In genomic region chr2:240567137-240567871, GRCh38 we compare ENCODE assay signal across 8 cellular contexts. TPM values are rescaled to one million over a fixed set of nuclear protein-coding genes. Genes with fewer than 3 reads are reported as not detected.
DNase-seq lines count a peak whose midpoint lies in the region; ATAC-seq, FAIRE-seq and TF ChIP-seq lines count a peak whose summit lies in the region.

No MANE protein-coding gene starts in this region.

- ATAC-seq in GM12878: peak; percentile 6; the same call in 2 of the 3 replicates
- no peak for ATAC-seq in stimulated activated naive CD8-positive, alpha-beta T cell treated with anti-CD3 and anti-CD28 coated beads, Interleukin-15, amount 100 ng/mL, for 72 hours
- ATAC-seq in HG03565 (IDR thresholded peaks at IDR 0.05; ENCODE audit: unreplicated experiment): no peak

- no peaks in the 10 kb centered on the region for H3K9me3 Mint-ChIP-seq in stimulated activated naive CD8-positive, alpha-beta T cell treated with anti-CD3 and anti-CD28 coated beads, Interleukin-15, amount 100 ng/mL, for 72 hours

- CTCF ChIA-PET in GM12878 (lab: Yijun Ruan, JAX): interaction anchor here (0.6 to 7.8 kb wide), 6 partner anchors 10 to 58 kb away, joined by 3 to 196 read pairs (median 13); partner anchors contain the start of genes ANKMY1, CAPN10 and GPR35

- no peaks in the 10 kb centered on the region for H3K27me3 Mint-ChIP-seq in stimulated activated naive CD8-positive, alpha-beta T cell treated with anti-CD3 and anti-CD28 coated beads, Interleukin-15, amount 100 ng/mL, for 72 hours

- H3K27ac Mint-ChIP-seq in stimulated activated naive CD8-positive, alpha-beta T cell treated with anti-CD3 and anti-CD28 coated beads, Interleukin-15, amount 100 ng/mL, for 72 hours: peak overlapping the region; percentile 89 to 97

- BruUV-seq in GM12878 (replicated peaks; lab: Mats Ljungman, UMichigan): no TSS peak

- H3K27me3 ChIP-seq in GM12878 (replicated peaks in 1 of 2; ENCODE audit: control insufficient read depth in 2 of 2, insufficient read depth in 2 of 2, low read length in 1 of 2): no peaks in the 10 kb centered on the region

- in situ Hi-C loops in GM12878 (cut with MboI): no loop called here

- H3K79me2 ChIP-seq in GM12878 (ENCODE audit: control insufficient read depth, insufficient read depth, low read length): peaks cover 45% of the 10 kb centered on the region

- peak overlapping the region; percentile 98 for H3K4me2 ChIP-seq in GM12878 (ENCODE audit: control insufficient read depth, insufficient read depth)

- peak overlapping the region; percentile 59; the same call in 1 of the 2 replicates for H3K9ac ChIP-seq in ES-I3 (ENCODE audit: low read depth, low read length)
- H3K9ac ChIP-seq in GM12878 (ENCODE audit: control insufficient read depth, insufficient read depth, low read length): peak overlapping the region; percentile 75
- peak overlapping the region; percentile 69 to 80 for H3K9ac ChIP-seq in kidney (ENCODE audit: low read length in 2 of 2)

- TF ChIP-seq RAD21 in GM12878 (IDR thresholded peaks at IDR 0.05; ENCODE audit: insufficient read depth, low read depth, low read length): no peak

- H3K4me3 ChIP-seq in GM12878 (peak overlapping the region; percentile 71), kidney (ENCODE audit: low read length in 2 of 2) (peak overlapping the region; percentile 73 to 75)

- DNase-seq in RKO (ENCODE audit: low spot score): peak; percentile 35
- no peak for DNase-seq in GM12878 (ENCODE audit: low read depth, low spot score)
- DNase-seq in kidney: peak; percentile 66
- DNase-seq in stimulated activated naive CD8-positive, alpha-beta T cell treated with anti-CD3 and anti-CD28 coated beads, Interleukin-15, amount 100 ng/mL, for 72 hours: peak; percentile 30 to 51
- no peak for DNase-seq in NCI-H2107 treated with DMSO at 0.1 percent for 48 hours (lab: John Stamatoyannopoulos, UW; ENCODE audit: unreplicated experiment)
- no peak for DNase-seq in NCI-H1048 (lab: John Stamatoyannopoulos, UW)

- SMC1A ChIA-PET in GM12878 (lab: Charles Lee; ENCODE audit: uncharacterized antibody, unreplicated experiment): interaction anchor here (3.4 to 12.1 kb wide), 3 partner anchors 13 to 53 kb away, joined by 20 to 124 read pairs (median 35); partner anchors contain the start of gene CAPN10

- H3K4me1 Mint-ChIP-seq in stimulated activated naive CD8-positive, alpha-beta T cell treated with anti-CD3 and anti-CD28 coated beads, Interleukin-15, amount 100 ng/mL, for 72 hours: peaks cover 85% of the 10 kb centered on the region

- FAIRE-seq in GM12878 (lab: Jason Lieb, UNC) (no peak), kidney (lab: Jason Lieb, UNC) (no peak)

- TF ChIP-seq POLR2A in GM12878 (IDR thresholded peaks at IDR 0.05; ENCODE audit: low read depth, low read length): no peak

- no peak for TF ChIP-seq CTCF in GM12878 (IDR thresholded peaks at IDR 0.05 in 2 of 3, conservative IDR thresholded peaks at IDR 0.05 in 1 of 3; ENCODE audit: control insufficient read depth in 2 of 3, extremely low read depth in 1 of 3, insufficient read depth in 1 of 3, low read depth in 3 of 3, low read length in 3 of 3)
- TF ChIP-seq CTCF in kidney (IDR thresholded peaks at IDR 0.05; ENCODE audit: borderline replicate concordance, extremely low read depth, insufficient read depth): no peak

- peak overlapping the region; percentile 66 for H3K27ac ChIP-seq in GM12878 (ENCODE audit: control insufficient read depth, insufficient read depth)
- peak overlapping the region; percentile 66 to 85 for H3K27ac ChIP-seq in kidney (ENCODE audit: low read depth in 2 of 2, low read length in 2 of 2)

- intact Hi-C loops in GM12878 (cut with micrococcal nuclease; ENCODE audit: unreplicated experiment) (loop anchor here (5.0 kb wide), 1 partner anchor 55 kb away; no protein-coding TSS in a partner anchor), kidney (cut with DNase I) (no loop called here)

- peak overlapping the region; percentile 51; the same call in 1 of the 2 replicates for H2AFZ ChIP-seq in GM12878 (ENCODE audit: control insufficient read depth, low read depth, low read length)

- no peaks in the 10 kb centered on the region for H4K20me1 ChIP-seq in GM12878 (ENCODE audit: control insufficient read depth, insufficient read depth)

- H3K4me1 ChIP-seq in ES-I3 (ENCODE audit: insufficient read depth, low read length): peaks cover 16% of the 10 kb centered on the region; the same call in 1 of the 2 replicates
- H3K4me1 ChIP-seq in GM12878 (ENCODE audit: control insufficient read depth, insufficient read depth, low read length): peaks cover 50% of the 10 kb centered on the region
- H3K4me1 ChIP-seq in kidney (ENCODE audit: control insufficient read depth in 1 of 2, insufficient read depth in 1 of 2, low read depth in 1 of 2, low read length in 2 of 2): peaks cover 24 to 36% of the 10 kb centered on the region in 2 donors

- no peaks in the 10 kb centered on the region for H3K9me3 ChIP-seq in ES-I3 (ENCODE audit: control insufficient read depth, insufficient read depth, low read length)
- no peaks in the 10 kb centered on the region for H3K9me3 ChIP-seq in GM12878 (replicated peaks; ENCODE audit: control insufficient read depth, insufficient read depth, low read length)
- H3K9me3 ChIP-seq in kidney (ENCODE audit: control insufficient read depth in 1 of 2, low read length in 2 of 2): no peaks in the 10 kb centered on the region

- TF ChIP-seq EP300 in GM12878 (IDR thresholded peaks at IDR 0.05; ENCODE audit: borderline replicate concordance in 1 of 2, control insufficient read depth in 1 of 2, low read depth in 2 of 2, low read length in 2 of 2): no peak

- RAD21 ChIA-PET in GM12878 (lab: Charles Lee; ENCODE audit: unreplicated experiment): interaction anchor here (3.6 to 11.7 kb wide), 2 partner anchors 17 to 53 kb away, joined by 29 to 206 read pairs; partner anchors contain the start of gene CAPN10

- peak overlapping the region; percentile 97 to 98 for H3K4me3 Mint-ChIP-seq in stimulated activated naive CD8-positive, alpha-beta T cell treated with anti-CD3 and anti-CD28 coated beads, Interleukin-15, amount 100 ng/mL, for 72 hours

- 6% methylated on average over 26 of the region's 26 CpGs for WGBS in GM12878 (ENCODE audit: insufficient coverage, insufficient replicate concordance, low lambda C conversion rate, missing lambda C conversion rate)

- POLR2A ChIA-PET in GM12878 (lab: Charles Lee): interaction anchor here (3.4 to 7.8 kb wide), 2 partner anchors 13 to 19 kb away, joined by 22 to 233 read pairs; partner anchors contain the start of gene CAPN10

- H3K36me3 ChIP-seq in ES-I3 (ENCODE audit: insufficient read depth, low read length) (no peaks in the 10 kb centered on the region), GM12878 (ENCODE audit: control insufficient read depth in 2 of 2, insufficient read depth in 2 of 2, low read length in 1 of 2) (peaks cover 0 to 4% of the 10 kb centered on the region in 2 experiments; a peak in 2 of 4 replicates), kidney (ENCODE audit: control insufficient read depth in 1 of 2, insufficient read depth in 2 of 2, low read length in 2 of 2) (no peaks in the 10 kb centered on the region)

RNA-seq across cellular contexts. Expression of gene RNPEPL1, which starts 1.0 kb away (rescaled TPM):
- total RNA-seq in GM12878 (2013; cell fraction: nucleolus; rRNA removed): 20.1 and 20.4 TPM in 2 replicates
- total RNA-seq in GM12878 (2014; rRNA removed) (18.1 and 21.6 TPM in 2 replicates), GM12878 (2014; rRNA removed; fragmentation: Illumina TruSeq; extraction: Trizol) (5.4 and 6.2 TPM in 2 replicates), GM12878 (2021) (49.5 and 53.5 TPM in 2 replicates), kidney (77.4 TPM)
- polyA plus RNA-seq in GM12878 (2011; ENCODE audit: low read depth): 13.5 TPM
- polyA plus RNA-seq in GM12878 (2011; rRNA removed) (2.2 and 5.4 TPM in 2 replicates), GM12878 (2014; fragmentation: Illumina TruSeq; extraction: Trizol) (1.1 and 6.7 TPM in 2 replicates), GM12878 (2014; fragmentation: Nextera tagmentation; extraction: Ambion mirVana) (1 to 10 TPM in 1 of 2 experiments, under 1 TPM in 1; 0.24 to 1.2 TPM), GM12878 (2014; rRNA removed) (32.0 and 42.9 TPM in 2 replicates), GM12878 (2016; fragmentation: Nextera tagmentation; extraction: Ambion mirVana) (1 to 10 TPM; 6.9 to 9.6 TPM), kidney (ENCODE audit: insufficient read depth, low read depth, low replicate concordance) (65.4 TPM)
- polyA plus RNA-seq in GM12878 (2011; cell fraction: cytosol; rRNA removed): 16.9 and 21.7 TPM in 2 replicates
- polyA plus RNA-seq in GM12878 (2011; cell fraction: nucleus; rRNA removed): 81.1 and 82.2 TPM in 2 replicates
- polyA plus RNA-seq in GM12878 (2012): 34.1 and 38.3 TPM in 2 replicates
- 8.1 and 20.4 TPM in 2 replicates for polyA minus RNA-seq in GM12878 (2011; rRNA and poly(A)+ RNA removed)
- 23.8 and 30.4 TPM in 2 replicates for polyA minus RNA-seq in GM12878 (2011; cell fraction: cytosol; rRNA and poly(A)+ RNA removed)
- polyA minus RNA-seq in GM12878 (2011; cell fraction: nucleus; rRNA and poly(A)+ RNA removed): 12.5 and 29.9 TPM in 2 replicates

RNA-seq across cellular contexts. Expression of gene DUSP28, which starts 7.1 kb away (rescaled TPM):
- 10.4 and 11.4 TPM in 2 replicates for total RNA-seq in GM12878 (2013; cell fraction: nucleolus; rRNA removed)
- total RNA-seq in GM12878 (2014; rRNA removed): 8.2 and 8.6 TPM in 2 replicates
- total RNA-seq in GM12878 (2014; rRNA removed; fragmentation: Illumina TruSeq; extraction: Trizol): 3.4 and 3.6 TPM in 2 replicates
- 4.8 and 5.2 TPM in 2 replicates for total RNA-seq in GM12878 (2021)
- 3.1 TPM for polyA plus RNA-seq in GM12878 (2011; ENCODE audit: low read depth)
- polyA plus RNA-seq in GM12878 (2011; rRNA removed): 9.5 and 11.0 TPM in 2 replicates
- 6.3 and 6.4 TPM in 2 replicates for polyA plus RNA-seq in GM12878 (2011; cell fraction: cytosol; rRNA removed)
- 3.7 and 5.9 TPM in 2 replicates for polyA plus RNA-seq in GM12878 (2011; cell fraction: nucleus; rRNA removed)
- 7.7 and 8.3 TPM in 2 replicates for polyA plus RNA-seq in GM12878 (2012)
- 4.4 and 4.6 TPM in 2 replicates for polyA plus RNA-seq in GM12878 (2014; fragmentation: Illumina TruSeq; extraction: Trizol)
- polyA plus RNA-seq in GM12878 (2014; fragmentation: Nextera tagmentation; extraction: Ambion mirVana): 1 to 10 TPM; 2.5 to 3.0 TPM
- polyA plus RNA-seq in GM12878 (2014; rRNA removed): 6.2 and 7.6 TPM in 2 replicates
- polyA plus RNA-seq in GM12878 (2016; fragmentation: Nextera tagmentation; extraction: Ambion mirVana): 10 to 100 TPM; 11.6 to 12.5 TPM
- 7.6 and 10.9 TPM in 2 replicates for polyA minus RNA-seq in GM12878 (2011; rRNA and poly(A)+ RNA removed)
- 1.7 and 3.6 TPM in 2 replicates for polyA minus RNA-seq in GM12878 (2011; cell fraction: cytosol; rRNA and poly(A)+ RNA removed)
- polyA minus RNA-seq in GM12878 (2011; cell fraction: nucleus; rRNA and poly(A)+ RNA removed): 6.4 and 11.9 TPM in 2 replicates
- total RNA-seq in kidney: 7.0 TPM
- 5.9 TPM for polyA plus RNA-seq in kidney (ENCODE audit: insufficient read depth, low read depth, low replicate concordance)

RNA-seq across cellular contexts. Expression of gene ANKMY1, which starts 9.5 kb away (rescaled TPM):
- total RNA-seq in GM12878 (2013; cell fraction: nucleolus; rRNA removed): 30.8 and 36.5 TPM in 2 replicates
- total RNA-seq in GM12878 (2014; rRNA removed): 8.4 and 11.5 TPM in 2 replicates
- total RNA-seq in GM12878 (2014; rRNA removed; fragmentation: Illumina TruSeq; extraction: Trizol): 9.6 and 10.7 TPM in 2 replicates
- 15.3 and 19.6 TPM in 2 replicates for total RNA-seq in GM12878 (2021)
- 5.1 TPM for polyA plus RNA-seq in GM12878 (2011; ENCODE audit: low read depth)
- 5.8 and 7.3 TPM in 2 replicates for polyA plus RNA-seq in GM12878 (2011; rRNA removed)
- polyA plus RNA-seq in GM12878 (2011; cell fraction: cytosol; rRNA removed): 9.3 and 9.6 TPM in 2 replicates
- polyA plus RNA-seq in GM12878 (2011; cell fraction: nucleus; rRNA removed): 17.5 and 21.5 TPM in 2 replicates
- 9.4 and 9.8 TPM in 2 replicates for polyA plus RNA-seq in GM12878 (2012)
- polyA plus RNA-seq in GM12878 (2014; fragmentation: Illumina TruSeq; extraction: Trizol): 9.0 and 15.1 TPM in 2 replicates
- 1 to 10 TPM; 1.1 to 2.4 TPM for polyA plus RNA-seq in GM12878 (2014; fragmentation: Nextera tagmentation; extraction: Ambion mirVana)
- polyA plus RNA-seq in GM12878 (2014; rRNA removed): 11.6 and 13.8 TPM in 2 replicates
- polyA plus RNA-seq in GM12878 (2016; fragmentation: Nextera tagmentation; extraction: Ambion mirVana): 10 to 100 TPM; 10.3 to 11.5 TPM
- polyA minus RNA-seq in GM12878 (2011; rRNA and poly(A)+ RNA removed): 12.7 and 18.9 TPM in 2 replicates
- polyA minus RNA-seq in GM12878 (2011; cell fraction: cytosol; rRNA and poly(A)+ RNA removed): 6.4 and 8.2 TPM in 2 replicates
- polyA minus RNA-seq in GM12878 (2011; cell fraction: nucleus; rRNA and poly(A)+ RNA removed): 13.8 and 23.8 TPM in 2 replicates
- total RNA-seq in kidney: 22.1 TPM
- 3.0 TPM for polyA plus RNA-seq in kidney (ENCODE audit: insufficient read depth, low read depth, low replicate concordance)

RNA-seq across cellular contexts. Expression of gene CAPN10, which starts 19.2 kb away (rescaled TPM):
- 79.8 and 82.5 TPM in 2 replicates for total RNA-seq in GM12878 (2013; cell fraction: nucleolus; rRNA removed)
- total RNA-seq in GM12878 (2014; rRNA removed) (26.6 and 32.9 TPM in 2 replicates), GM12878 (2014; rRNA removed; fragmentation: Illumina TruSeq; extraction: Trizol) (8.4 and 12.4 TPM in 2 replicates), GM12878 (2021) (31.5 and 40.6 TPM in 2 replicates), kidney (50.9 TPM)
- polyA plus RNA-seq in GM12878 (2011; ENCODE audit: low read depth): 4.5 TPM
- polyA plus RNA-seq in GM12878 (2011; rRNA removed) (6.0 and 10.3 TPM in 2 replicates), GM12878 (2014; fragmentation: Illumina TruSeq; extraction: Trizol) (2.4 and 7.3 TPM in 2 replicates), GM12878 (2014; fragmentation: Nextera tagmentation; extraction: Ambion mirVana) (1 to 10 TPM in 1 of 2 experiments, under 1 TPM in 1; 0.37 to 1.6 TPM), GM12878 (2014; rRNA removed) (38.2 and 46.0 TPM in 2 replicates), GM12878 (2016; fragmentation: Nextera tagmentation; extraction: Ambion mirVana) (10 to 100 TPM; 22.6 to 27.1 TPM), kidney (ENCODE audit: insufficient read depth, low read depth, low replicate concordance) (26.3 TPM)
- polyA plus RNA-seq in GM12878 (2011; cell fraction: cytosol; rRNA removed): 9.9 and 23.2 TPM in 2 replicates
- polyA plus RNA-seq in GM12878 (2011; cell fraction: nucleus; rRNA removed): 159 and 187 TPM in 2 replicates
- 19.0 and 21.0 TPM in 2 replicates for polyA plus RNA-seq in GM12878 (2012)
- polyA minus RNA-seq in GM12878 (2011; rRNA and poly(A)+ RNA removed): 7.5 and 13.8 TPM in 2 replicates
- polyA minus RNA-seq in GM12878 (2011; cell fraction: cytosol; rRNA and poly(A)+ RNA removed): 7.4 and 9.0 TPM in 2 replicates
- 31.7 and 59.3 TPM in 2 replicates for polyA minus RNA-seq in GM12878 (2011; cell fraction: nucleus; rRNA and poly(A)+ RNA removed)

RNA-seq across cellular contexts. Expression of gene GPR35, which starts 58.0 kb away (rescaled TPM):
- 8.6 and 8.8 TPM in 2 replicates for total RNA-seq in GM12878 (2013; cell fraction: nucleolus; rRNA removed)
- 0.76 and 1.6 TPM in 2 replicates for total RNA-seq in GM12878 (2014; rRNA removed)
- 0.14 TPM in 1 of 2 replicates, not detected in the other for total RNA-seq in GM12878 (2014; rRNA removed; fragmentation: Illumina TruSeq; extraction: Trizol)
- 0.56 and 1.1 TPM in 2 replicates for total RNA-seq in GM12878 (2021)
- polyA plus RNA-seq in GM12878 (2011; ENCODE audit: low read depth): 0.62 TPM
- 0.43 and 0.75 TPM in 2 replicates for polyA plus RNA-seq in GM12878 (2011; rRNA removed)
- polyA plus RNA-seq in GM12878 (2011; cell fraction: cytosol; rRNA removed): 2.9 and 3.1 TPM in 2 replicates
- polyA plus RNA-seq in GM12878 (2011; cell fraction: nucleus; rRNA removed): 4.4 TPM in 2 replicates
- polyA plus RNA-seq in GM12878 (2012): 1.8 and 2.4 TPM in 2 replicates
- 0.18 TPM in 1 of 2 replicates, not detected in the other for polyA plus RNA-seq in GM12878 (2014; fragmentation: Illumina TruSeq; extraction: Trizol)
- not detected for polyA plus RNA-seq in GM12878 (2014; fragmentation: Nextera tagmentation; extraction: Ambion mirVana)
- 0.74 and 1.3 TPM in 2 replicates for polyA plus RNA-seq in GM12878 (2014; rRNA removed)
- polyA plus RNA-seq in GM12878 (2016; fragmentation: Nextera tagmentation; extraction: Ambion mirVana): under 1 TPM; 0.14 to 0.32 TPM
- 2.0 and 3.3 TPM in 2 replicates for polyA minus RNA-seq in GM12878 (2011; rRNA and poly(A)+ RNA removed)
- polyA minus RNA-seq in GM12878 (2011; cell fraction: cytosol; rRNA and poly(A)+ RNA removed): 1.7 TPM in 1 of 2 replicates, not detected in the other
- 0.97 and 1.1 TPM in 2 replicates for polyA minus RNA-seq in GM12878 (2011; cell fraction: nucleus; rRNA and poly(A)+ RNA removed)
- 6.7 TPM for total RNA-seq in kidney
- polyA plus RNA-seq in kidney (ENCODE audit: insufficient read depth, low read depth, low replicate concordance): 1.7 TPM

Comparison
In these comparisons a context has a peak if more than half of its experiments do, and no peak if none do; other contexts are left out.
1. DNase-seq: peak in RKO (single experiment), kidney (single experiment) and stimulated activated naive CD8-positive, alpha-beta T cell treated with anti-CD3 and anti-CD28 coated beads, Interleukin-15, amount 100 ng/mL, for 72 hours (2 of 2); none in GM12878 (single experiment), NCI-H2107 treated with DMSO at 0.1 percent for 48 hours (single experiment) and NCI-H1048 (single experiment).
2. Peak in every context shown above with its lines, with median percentiles within 50 percentile points of each other: H3K9ac ChIP-seq.